In genomic region chr2:89584868-89585557, GRCh38 we compare ENCODE assay signal across 8 cellular contexts.
DNase-seq lines count a peak whose midpoint lies in the region; ATAC-seq, FAIRE-seq and TF ChIP-seq lines count a peak whose summit lies in the region.
"Not testable (repeated sequence)": the region's sequence is repeated elsewhere in the genome, so short reads cannot be mapped to it uniquely, and the experiment has no call there.

No MANE protein-coding gene starts in this region.

- H3K27ac Mint-ChIP-seq in activated B cell treated with CpG ODN at 0.5 μM for 24 hours: not testable (repeated sequence)

- H3K4me1 Mint-ChIP-seq in activated B cell treated with CpG ODN at 0.5 μM for 24 hours: not testable (repeated sequence)

- RAD21 ChIA-PET in GM12878 (lab: Charles Lee; ENCODE audit: unreplicated experiment): not testable (repeated sequence)

- not testable (repeated sequence) for ATAC-seq in activated B cell treated with CpG ODN at 0.5 μM for 24 hours (ENCODE audit: low read depth); right lobe of liver
- ATAC-seq in GM12878: peak; percentile 59; the same call in 2 of the 3 replicates

- TSS peak; percentile 81 for BruUV-seq in GM12878 (replicated peaks; lab: Mats Ljungman, UMichigan)

- WGBS in GM12878 (ENCODE audit: insufficient coverage, insufficient replicate concordance, low lambda C conversion rate, missing lambda C conversion rate): no CpG with 5 or more reads among the region's 21 CpGs
- WGBS in right lobe of liver (ENCODE audit: insufficient coverage, low coverage, low lambda C conversion rate, missing lambda C conversion rate): no CpG with 5 or more reads among the region's 21 CpGs
- 47% methylated on average over 2 of the region's 21 CpGs for WGBS in prostate gland

- TF ChIP-seq RAD21 in GM12878 (IDR thresholded peaks at IDR 0.05; ENCODE audit: insufficient read depth, low read depth, low read length): not testable (repeated sequence)

- CTCF ChIA-PET in activated B cell treated with CpG ODN at 0.5 μM for 24 hours (lab: Charles Lee); GM12878 (lab: Yijun Ruan, JAX): not testable (repeated sequence)

- not testable (repeated sequence) for H3K27me3 ChIP-seq in GM12878 (replicated peaks in 1 of 2; ENCODE audit: control insufficient read depth in 2 of 2, insufficient read depth in 2 of 2, low read length in 1 of 2); fibroblast of lung (ENCODE audit: control insufficient read depth, insufficient read depth, low read length); right lobe of liver; prostate gland (replicated peaks; ENCODE audit: insufficient read depth); tibial artery

- not testable (repeated sequence) for H3K9ac ChIP-seq in GM12878 (ENCODE audit: control insufficient read depth, insufficient read depth, low read length)
- peak overlapping the region; percentile 23 for H3K9ac ChIP-seq in fibroblast of lung (ENCODE audit: insufficient read depth, low read length)

- DNase-seq in LNCaP clone FGC (ENCODE audit: low read depth); activated B cell treated with CpG ODN at 0.5 μM for 24 hours; GM12878 (ENCODE audit: low read depth, low spot score); fibroblast of lung (ENCODE audit: low read depth in 2 of 2); right lobe of liver; prostate gland (ENCODE audit: low spot score); tibial artery: not testable (repeated sequence)

- not testable (repeated sequence) for TF ChIP-seq POLR2A in GM12878 (IDR thresholded peaks at IDR 0.05; ENCODE audit: low read depth, low read length); right lobe of liver (IDR thresholded peaks at IDR 0.05); prostate gland (IDR thresholded peaks at IDR 0.05)

- not testable (repeated sequence) for H3K4me2 ChIP-seq in GM12878 (ENCODE audit: control insufficient read depth, insufficient read depth); fibroblast of lung (ENCODE audit: extremely low read depth, insufficient read depth, low read length)

- H3K4me3 ChIP-seq in GM08714 (ENCODE audit: low read length): peak overlapping the region; percentile 59; the same call in 1 of the 2 replicates
- peak overlapping the region; percentile 44 for H3K4me3 ChIP-seq in LNCaP clone FGC (ENCODE audit: low read depth, low read length)
- not testable (repeated sequence) for H3K4me3 ChIP-seq in GM12878
- peak overlapping the region in 2 of 4 experiments; percentile 44 to 50 for H3K4me3 ChIP-seq in fibroblast of lung (replicated peaks in 1 of 4; ENCODE audit: control extremely low read depth in 1 of 4, insufficient read depth in 1 of 4, low read depth in 3 of 4, low read length in 4 of 4)
- peak overlapping the region in 2 of 3 donors; percentile 29 to 53 for H3K4me3 ChIP-seq in right lobe of liver
- peak overlapping the region; percentile 29 to 34 for H3K4me3 ChIP-seq in prostate gland
- H3K4me3 ChIP-seq in tibial artery: peak overlapping the region; percentile 45 to 53

- FAIRE-seq in GM12878 (lab: Jason Lieb, UNC): not testable (repeated sequence)

- not testable (repeated sequence) for H3K36me3 ChIP-seq in GM12878 (ENCODE audit: control insufficient read depth in 2 of 2, insufficient read depth in 2 of 2, low read length in 1 of 2); fibroblast of lung (ENCODE audit: control insufficient read depth, insufficient read depth, low read length); right lobe of liver; prostate gland; tibial artery

- H3K4me3 Mint-ChIP-seq in activated B cell treated with CpG ODN at 0.5 μM for 24 hours: peak overlapping the region; percentile 80

- not testable (repeated sequence) for H3K36me3 Mint-ChIP-seq in activated B cell treated with CpG ODN at 0.5 μM for 24 hours (ENCODE audit: low read depth)

- not testable (repeated sequence) for H3K27me3 Mint-ChIP-seq in activated B cell treated with CpG ODN at 0.5 μM for 24 hours

- not testable (repeated sequence) for H3K9me3 Mint-ChIP-seq in activated B cell treated with CpG ODN at 0.5 μM for 24 hours

- H3K9me3 ChIP-seq in GM12878 (replicated peaks; ENCODE audit: control insufficient read depth, insufficient read depth, low read length); fibroblast of lung (ENCODE audit: control insufficient read depth, insufficient read depth, low read depth, low read length); right lobe of liver; prostate gland; tibial artery: not testable (repeated sequence)

- H4K20me1 ChIP-seq in GM12878 (ENCODE audit: control insufficient read depth, insufficient read depth); fibroblast of lung (ENCODE audit: control insufficient read depth, extremely low read depth, insufficient read depth, low read length): not testable (repeated sequence)

- not testable (repeated sequence) for TF ChIP-seq CTCF in LNCaP clone FGC (IDR thresholded peaks at IDR 0.05; ENCODE audit: control insufficient read depth, extremely low read depth, insufficient read depth); activated B cell treated with CpG ODN at 0.5 μM for 24 hours (IDR thresholded peaks at IDR 0.05); GM12878 (IDR thresholded peaks at IDR 0.05 in 2 of 3, conservative IDR thresholded peaks at IDR 0.05 in 1 of 3; ENCODE audit: control insufficient read depth in 2 of 3, extremely low read depth in 1 of 3, insufficient read depth in 1 of 3, low read depth in 3 of 3, low read length in 3 of 3); fibroblast of lung (conservative IDR thresholded peaks at IDR 0.05 in 1 of 2, IDR thresholded peaks at IDR 0.05 in 1 of 2; ENCODE audit: low read depth in 1 of 2, low read length in 2 of 2); right lobe of liver (IDR thresholded peaks at IDR 0.05); prostate gland (IDR thresholded peaks at IDR 0.05); tibial artery (IDR thresholded peaks at IDR 0.05)

- intact Hi-C loops in activated B cell treated with CpG ODN at 0.5 μM for 24 hours (cut with micrococcal nuclease); GM12878 (cut with micrococcal nuclease; ENCODE audit: unreplicated experiment); right lobe of liver (cut with DNase I); prostate gland (cut with DNase I); tibial artery (cut with DNase I; ENCODE audit: low total_unique reads): not testable (repeated sequence)

- SMC1A ChIA-PET in GM12878 (lab: Charles Lee; ENCODE audit: uncharacterized antibody, unreplicated experiment): not testable (repeated sequence)

- in situ Hi-C loops in GM12878 (cut with MboI): not testable (repeated sequence)

- POLR2A ChIA-PET in activated B cell treated with CpG ODN at 0.5 μM for 24 hours (lab: Charles Lee); GM12878 (lab: Charles Lee): not testable (repeated sequence)

- not testable (repeated sequence) for H2AFZ ChIP-seq in GM12878 (ENCODE audit: control insufficient read depth, low read depth, low read length); fibroblast of lung (ENCODE audit: low read length)

- not testable (repeated sequence) for H3K4me1 ChIP-seq in GM12878 (ENCODE audit: control insufficient read depth, insufficient read depth, low read length); fibroblast of lung (ENCODE audit: control insufficient read depth, extremely low read depth, insufficient read depth, low read length); right lobe of liver; prostate gland (replicated peaks); tibial artery

- not testable (repeated sequence) for H3K79me2 ChIP-seq in GM12878 (ENCODE audit: control insufficient read depth, insufficient read depth, low read length); fibroblast of lung (ENCODE audit: control insufficient read depth, insufficient read depth, low read length)

- not testable (repeated sequence) for TF ChIP-seq EP300 in GM12878 (IDR thresholded peaks at IDR 0.05; ENCODE audit: borderline replicate concordance in 1 of 2, control insufficient read depth in 1 of 2, low read depth in 2 of 2, low read length in 2 of 2)

- H3K27ac ChIP-seq in GM12878 (ENCODE audit: control insufficient read depth, insufficient read depth); fibroblast of lung (ENCODE audit: insufficient read depth, low read length); right lobe of liver; prostate gland; tibial artery: not testable (repeated sequence)
